10 cellular contexts compared by ENCODE assay signal in genomic region chr14:64702493-64703392, GRCh38. TPM values are rescaled to one million over a fixed set of nuclear protein-coding genes. Genes with fewer than 3 reads are reported as not detected.
DNase-seq lines count a peak whose midpoint lies in the region; ATAC-seq and TF ChIP-seq lines count a peak whose summit lies in the region.
"Had no signal": no experiment of that assay in that cellular context is flagged by ENCODE, and none has a peak within 500 bp of the region (broad histone marks: within the 10 kb centered on the region; RNA-seq: fewer than 3 reads in every experiment).

No MANE protein-coding gene starts in this region.

- 4% methylated on average over 25 of the region's 25 CpGs for WGBS in HUES64
- WGBS in body of pancreas, 2 donors = 26 to 37% methylated on average over 25 of the region's 25 CpGs
- WGBS in mesendoderm (ENCODE audit: extremely low coverage, insufficient coverage, low lambda C conversion rate) = no CpG with 5 or more reads among the region's 25 CpGs

- H3K9ac ChIP-seq in HUES64 (ENCODE audit: low read depth, low read length) = peak overlapping the region; percentile 53
- H3K9ac ChIP-seq in mesendoderm (ENCODE audit: low read length) = peak overlapping the region; percentile 34

- H3K9me3 ChIP-seq in HUES64 (ENCODE audit: insufficient read depth, low read depth, low read length) (no peaks in the 10 kb centered on the region), body of pancreas (no peaks in the 10 kb centered on the region)

- H3K56ac ChIP-seq in mesendoderm (ENCODE audit: low read length) = peak overlapping the region; percentile 91

- H3K4ac ChIP-seq in mesendoderm (ENCODE audit: low read depth, low read length) = no peak overlapping the region

- peak overlapping the region; percentile 32 for H3K18ac ChIP-seq in mesendoderm (ENCODE audit: low read length)

- intact Hi-C loops in body of pancreas (cut with DNase I) = no loop called here
- intact Hi-C loops in left ventricle myocardium superior (cut with micrococcal nuclease) = no loop called here

- TF ChIP-seq POLR2A in body of pancreas (IDR thresholded peaks at IDR 0.05) = peak; percentile 16 to 62 (median 52)

- H2BK5ac ChIP-seq in mesendoderm (ENCODE audit: low read length) = no peak overlapping the region

- H3K36me3 ChIP-seq in HUES64 (ENCODE audit: insufficient read depth, low read length) (no peaks in the 10 kb centered on the region), body of pancreas (replicated peaks in 1 of 2; ENCODE audit: insufficient read depth in 1 of 2, low read depth in 2 of 2) (no peaks in the 10 kb centered on the region), mesendoderm (ENCODE audit: control insufficient read depth, insufficient read depth, low read length) (no peaks in the 10 kb centered on the region)

- TF ChIP-seq CTCF in 22Rv1 (IDR thresholded peaks at IDR 0.05) (no peak), body of pancreas (IDR thresholded peaks at IDR 0.05) (peak in 2 of 7 experiments; percentile 14 to 20)

- peak; percentile 74 to 85 (median 83) for DNase-seq in body of pancreas
- DNase-seq in mesendoderm = peak; percentile 93
- DNase-seq in left ventricle myocardium superior = no peak
- DNase-seq: activated CD8-positive, alpha-beta memory T cell treated with anti-CD3 and anti-CD28 coated beads, Interleukin-2, amount 10 ng/mL, durations not matched to agents 7 days and 5 days; IMR-90 had no signal

- H3K27me3 ChIP-seq in HUES64 (ENCODE audit: insufficient read depth, low read length) (peaks cover 18% of the 10 kb centered on the region; the same call in 1 of the 2 replicates), body of pancreas (no peaks in the 10 kb centered on the region), mesendoderm (ENCODE audit: insufficient read depth, low read length, poor library complexity) (no peaks in the 10 kb centered on the region)

- H3K4me2 ChIP-seq in mesendoderm (ENCODE audit: low read length) = peak overlapping the region; percentile 91

- peaks cover 16% of the 10 kb centered on the region for H3K79me2 ChIP-seq in mesendoderm (ENCODE audit: control insufficient read depth, insufficient read depth, low read length)

- no peak overlapping the region for H4K8ac ChIP-seq in mesendoderm (ENCODE audit: low read depth, low read length)

- no peak overlapping the region for H2BK15ac ChIP-seq in mesendoderm (replicated peaks; ENCODE audit: low read depth)

- no peak overlapping the region for H2AK5ac ChIP-seq in mesendoderm (ENCODE audit: low read length)

- H3K4me3 ChIP-seq in HUES64 (ENCODE audit: low read length) = peak overlapping the region; percentile 83
- no peak overlapping the region for H3K4me3 ChIP-seq in body of pancreas
- H3K4me3 ChIP-seq in mesendoderm (ENCODE audit: low read length) = no peak overlapping the region

- peak; percentile 52 for ATAC-seq in body of pancreas
- ATAC-seq in HG02588 (IDR thresholded peaks at IDR 0.05; ENCODE audit: unreplicated experiment) = no peak
- ATAC-seq in GM21737 (IDR thresholded peaks at IDR 0.05; ENCODE audit: unreplicated experiment) = no peak
- ATAC-seq in HG02870 (IDR thresholded peaks at IDR 0.05; ENCODE audit: unreplicated experiment) = no peak
- no peak for ATAC-seq in left ventricle myocardium superior
- ATAC-seq: activated CD8-positive, alpha-beta memory T cell treated with anti-CD3 and anti-CD28 coated beads, Interleukin-2, amount 10 ng/mL, durations not matched to agents 7 days and 5 days had no signal

- H3K4me1 ChIP-seq in HUES64 (ENCODE audit: insufficient read depth, low read length) (peaks cover 72% of the 10 kb centered on the region), body of pancreas (peaks cover 60% of the 10 kb centered on the region), mesendoderm (ENCODE audit: control insufficient read depth, low read depth, low read length) (peaks cover 27% of the 10 kb centered on the region)

- no peak overlapping the region for H4K5ac ChIP-seq in mesendoderm (ENCODE audit: low read length)

- H3K79me1 ChIP-seq in mesendoderm (ENCODE audit: low read length) = peaks cover 3% of the 10 kb centered on the region

- H3K27ac ChIP-seq in 22Rv1 = peak overlapping the region; percentile 83
- peak overlapping the region; percentile 51; the same call in 1 of the 2 replicates for H3K27ac ChIP-seq in HUES64 (ENCODE audit: low read depth, low read length)
- H3K27ac ChIP-seq in body of pancreas = peak overlapping the region; percentile 12 to 97 (median 85)
- H3K27ac ChIP-seq in mesendoderm (ENCODE audit: low read depth, low read length) = no peak overlapping the region

- H2BK120ac ChIP-seq in mesendoderm (ENCODE audit: low read depth, low read length) = no peak overlapping the region

- no peak overlapping the region for H3K23ac ChIP-seq in mesendoderm (ENCODE audit: low read length)

RNA-seq across cellular contexts. Expression of gene PLEKHG3, which starts 1.5 kb away (rescaled TPM):
- 32.9 TPM for polyA plus RNA-seq in HUES64 (2013, experiment 1 of 2)
- 23.8 TPM for polyA plus RNA-seq in HUES64 (2013, experiment 2 of 2)
- total RNA-seq in body of pancreas = 10 to 100 TPM; 34.5 to 40.2 TPM
- polyA plus RNA-seq in mesendoderm (2013, experiment 1 of 2) = 20.7 TPM
- polyA plus RNA-seq in mesendoderm (2013, experiment 2 of 2) = 21.8 TPM
- 22.0 TPM for total RNA-seq in left ventricle myocardium superior
